Comparison of ENCODE assay signal across 8 cellular contexts in the genomic region with DNA sequence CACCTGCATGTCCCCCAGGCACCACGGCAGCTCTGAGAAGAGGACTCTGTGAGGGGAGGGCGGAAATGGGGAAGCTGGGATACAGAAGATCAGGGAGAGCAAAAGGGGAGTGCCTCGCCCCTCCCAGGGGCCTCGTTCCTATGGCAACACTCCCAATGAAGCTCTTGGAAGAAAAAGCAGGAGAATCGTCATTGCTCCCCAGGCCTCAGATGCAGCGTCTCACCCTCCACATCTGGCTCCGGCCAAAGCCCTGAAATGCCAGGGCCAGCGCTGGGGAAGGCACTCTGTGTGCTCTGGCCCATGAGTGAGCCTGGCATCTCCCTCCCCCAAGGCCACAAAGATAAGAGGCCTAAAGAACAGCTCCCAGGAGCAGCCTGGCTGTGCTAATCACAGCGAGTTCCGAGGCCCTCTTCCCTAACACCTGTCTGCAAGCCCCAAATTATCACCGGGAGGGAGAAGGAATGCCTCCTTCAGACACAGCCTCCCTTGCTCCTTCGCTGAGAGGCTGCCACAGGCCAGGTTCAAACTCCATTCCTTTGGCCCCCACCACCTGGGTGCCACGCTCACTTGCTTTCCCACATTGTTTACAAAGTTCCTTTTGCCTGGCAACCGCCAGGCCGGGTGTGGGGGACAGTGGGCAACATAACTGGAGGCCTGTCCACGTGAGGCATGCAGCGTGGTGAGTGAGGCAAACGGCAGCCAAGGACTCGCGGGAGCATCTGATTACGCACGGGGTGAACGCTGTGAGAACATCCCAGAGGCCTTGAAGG. TPM values are rescaled to one million over a fixed set of nuclear protein-coding genes. Genes with fewer than 3 reads are reported as not detected.
DNase-seq lines count a peak whose midpoint lies in the region; ATAC-seq and TF ChIP-seq lines count a peak whose summit lies in the region.

No MANE protein-coding gene starts in this region.

- H3K27me3 ChIP-seq in RWPE2 (ENCODE audit: insufficient read depth, poor library complexity, severe bottlenecking) (no peaks in the 10 kb centered on the region), muscle layer of duodenum (ENCODE audit: low read depth, low read length) (no peaks in the 10 kb centered on the region), vagina (no peaks in the 10 kb centered on the region), A673 (replicated peaks; ENCODE audit: insufficient read depth, low read depth, low read length, poor library complexity) (no peaks in the 10 kb centered on the region)

- POLR2A ChIA-PET in A673 (lab: Charles Lee; ENCODE audit: low non-redundant PET): interaction anchor here (0.6 kb wide), 1 partner anchor 276 kb away, joined by 3 read pairs; no protein-coding TSS in a partner anchor

- TF ChIP-seq POLR2A in vagina (IDR thresholded peaks at IDR 0.05): no peak

- TF ChIP-seq CTCF in RWPE2 (IDR thresholded peaks at IDR 0.05; ENCODE audit: poor library complexity, severe bottlenecking): no peak
- no peak for TF ChIP-seq CTCF in vagina (IDR thresholded peaks at IDR 0.05)
- no peak for TF ChIP-seq CTCF in A673 (conservative IDR thresholded peaks at IDR 0.05; ENCODE audit: low read depth, low read length)

- BruUV-seq in A673 (replicated peaks; lab: Mats Ljungman, UMichigan): no TSS peak

- H3K9me3 ChIP-seq in RWPE2 (ENCODE audit: severe bottlenecking) (no peaks in the 10 kb centered on the region), muscle layer of duodenum (ENCODE audit: control insufficient read depth in 1 of 2, low read length in 2 of 2) (no peaks in the 10 kb centered on the region), vagina (no peaks in the 10 kb centered on the region), A673 (ENCODE audit: low read depth, low read length, poor library complexity, severe bottlenecking) (no peaks in the 10 kb centered on the region)

- ATAC-seq in RWPE2 (ENCODE audit: low read depth): peak; percentile 6; the same call in 1 of the 3 replicates
- no peak for ATAC-seq in HG02678 (IDR thresholded peaks at IDR 0.05; ENCODE audit: unreplicated experiment)
- ATAC-seq in GM19351 (IDR thresholded peaks at IDR 0.05; ENCODE audit: unreplicated experiment): no peak

- peak overlapping the region; percentile 48 for H3K27ac ChIP-seq in RWPE2 (ENCODE audit: poor library complexity, severe bottlenecking)
- peak overlapping the region; percentile 91 for H3K27ac ChIP-seq in muscle layer of duodenum (ENCODE audit: low read length)
- peak overlapping the region; percentile 89 for H3K27ac ChIP-seq in vagina
- H3K27ac ChIP-seq in A673 (ENCODE audit: low read depth, low read length, poor library complexity, severe bottlenecking): no peak overlapping the region

- H3K36me3 ChIP-seq in RWPE2 (ENCODE audit: low read depth) (no peaks in the 10 kb centered on the region; the same call in 1 of the 2 replicates), muscle layer of duodenum (ENCODE audit: control insufficient read depth in 1 of 2, insufficient read depth in 2 of 2, low read length in 2 of 2) (peaks cover 8 to 31% of the 10 kb centered on the region in 2 donors), vagina (peaks cover 0 to 35% of the 10 kb centered on the region in 2 donors), A673 (ENCODE audit: insufficient read depth, low read length, poor library complexity, severe bottlenecking) (no peaks in the 10 kb centered on the region)

- peak; percentile 83 for DNase-seq in ELR (ENCODE audit: low read depth)
- DNase-seq in RWPE2 (ENCODE audit: low spot score): no peak
- peak; percentile 50 for DNase-seq in epidermal melanocyte (ENCODE audit: insufficient read length, low spot score)
- no peak for DNase-seq in vagina (ENCODE audit: extremely low spot score in 2 of 2)
- DNase-seq in A673 (ENCODE audit: low spot score): no peak

- H3K4me1 ChIP-seq in RWPE2 (ENCODE audit: insufficient read depth, poor library complexity, severe bottlenecking) (peaks cover 21% of the 10 kb centered on the region), muscle layer of duodenum (ENCODE audit: control insufficient read depth in 1 of 2, insufficient read depth in 2 of 2, low read length in 2 of 2) (peaks cover 13 to 27% of the 10 kb centered on the region in 2 donors), vagina (peaks cover 81% of the 10 kb centered on the region), A673 (ENCODE audit: insufficient read depth, low read length, poor library complexity, severe bottlenecking) (peaks cover 5% of the 10 kb centered on the region)

- H3K4me3 ChIP-seq in RWPE2 (ENCODE audit: severe bottlenecking) (no peak overlapping the region), muscle layer of duodenum (ENCODE audit: low read depth in 1 of 2, low read length in 2 of 2) (peak overlapping the region in 1 of 2 donors; percentile 44), vagina (peak overlapping the region in 1 of 2 donors; percentile 17), A673 (ENCODE audit: low read depth, low read length, poor library complexity, severe bottlenecking) (no peak overlapping the region)

- CTCF ChIA-PET in A673 (lab: Charles Lee): interaction anchor here (3.1 kb wide), 1 partner anchor 8 kb away, joined by 22 read pairs; no protein-coding TSS in a partner anchor

- intact Hi-C loops in vagina (cut with DNase I) (loop anchor here (5.0 kb wide), 1 partner anchor 75 kb away; no protein-coding TSS in a partner anchor), A673 (cut with micrococcal nuclease; ENCODE audit: unreplicated experiment) (no loop called here)

RNA-seq across cellular contexts. Expression of gene ECE1, which starts 27.8 kb away (rescaled TPM):
- 93.8 TPM for total RNA-seq in vagina
- total RNA-seq in A673 (2021): 31.5 and 37.7 TPM in 2 replicates

Comparison
In these comparisons a context has a peak if more than half of its experiments do, and no peak if none do; other contexts are left out.
1. DNase-seq: peak in ELR (single experiment) and epidermal melanocyte (single experiment); none in RWPE2 (single experiment), vagina (0 of 2) and A673 (single experiment).